In genomic region chr1:17089496-17089895, GRCh38 we compare ENCODE assay signal across 26 cellular contexts. TPM values are rescaled to one million over a fixed set of nuclear protein-coding genes. Genes with fewer than 3 reads are reported as not detected.
DNase-seq lines count a peak whose midpoint lies in the region; ATAC-seq and TF ChIP-seq lines count a peak whose summit lies in the region.
"Had no signal": no experiment of that assay in that cellular context is flagged by ENCODE, and none has a peak within 500 bp of the region (broad histone marks: within the 10 kb centered on the region; RNA-seq: fewer than 3 reads in every experiment).

No MANE protein-coding gene starts in this region.

- H3K4me3 ChIP-seq in mammary epithelial cell (replicated peaks in 1 of 3; ENCODE audit: insufficient read depth in 1 of 3, low read depth in 2 of 3, low read length in 3 of 3) (no peak overlapping the region), GM23338 (no peak overlapping the region), uterus (no peak overlapping the region)
- H3K4me3 ChIP-seq: A549, BLaER1, esophagus muscularis mucosa, Peyer's patch, tibial artery had no signal

- dilution Hi-C loops in mammary epithelial cell (cut with HindIII; ENCODE audit: low sequenced_read_pairs) = loop anchor here (10.0 kb wide), 2 partner anchors 45 to 75 kb away; partner anchors contain the start of gene ATP13A2

- H3K4me2 ChIP-seq in mammary epithelial cell (ENCODE audit: insufficient read depth, low read depth, low read length) = no peak overlapping the region
- H3K4me2 ChIP-seq in GM23338 = no peak overlapping the region
- H3K4me2 ChIP-seq: A549, BLaER1 had no signal

- H3K36me3 ChIP-seq in mammary epithelial cell (ENCODE audit: insufficient read depth, low read length) (no peaks in the 10 kb centered on the region), GM23338 (ENCODE audit: insufficient read depth) (no peaks in the 10 kb centered on the region; the same call in 1 of the 2 replicates), uterus (no peaks in the 10 kb centered on the region)
- H3K36me3 ChIP-seq: BLaER1, esophagus muscularis mucosa, Peyer's patch, tibial artery had no signal

- peaks cover 6% of the 10 kb centered on the region for H3K4me1 ChIP-seq in mammary epithelial cell (ENCODE audit: insufficient read depth, low read length)
- no peaks in the 10 kb centered on the region for H3K4me1 ChIP-seq in GM23338 (ENCODE audit: insufficient read depth)
- H3K4me1 ChIP-seq in uterus = no peaks in the 10 kb centered on the region
- H3K4me1 ChIP-seq: A549, Peyer's patch had no signal

- CTCF ChIA-PET in mammary epithelial cell (lab: Charles Lee; ENCODE audit: low non-redundant PET) = no interaction called here

- ATAC-seq in GM23338 = no peak
- ATAC-seq: A549; activated naive CD4-positive, alpha-beta T cell treated with anti-CD3 and anti-CD28 coated beads, Interleukin-2, amount 50 U/mL, for 72 hours; left cardiac atrium; naive thymus-derived CD8-positive, alpha-beta T cell; stimulated activated naive B cell treated with anti-CD40 and anti-IgM and Interleukin-4, amounts not matched to agents 10 μg/mL and 1 μg/mL and 100 μg/mL, for 72 hours had no signal

- intact Hi-C loops in mammary epithelial cell (cut with micrococcal nuclease) (no loop called here), uterus (cut with DNase I; ENCODE audit: low total_unique reads) (no loop called here)

- no peaks in the 10 kb centered on the region for H3K79me2 ChIP-seq in mammary epithelial cell (ENCODE audit: insufficient read depth, low read length)
- no peaks in the 10 kb centered on the region for H3K79me2 ChIP-seq in GM23338 (replicated peaks; ENCODE audit: insufficient read depth)

- no peak overlapping the region for H3K27ac Mint-ChIP-seq in GM23338
- H3K27ac Mint-ChIP-seq: activated naive CD4-positive, alpha-beta T cell treated with anti-CD3 and anti-CD28 coated beads, Interleukin-2, amount 50 U/mL, for 72 hours; naive thymus-derived CD8-positive, alpha-beta T cell; progenitor cell of endocrine pancreas; stimulated activated naive B cell treated with anti-CD40 and anti-IgM and Interleukin-4, amounts not matched to agents 10 μg/mL and 1 μg/mL and 100 μg/mL, for 72 hours had no signal

- H3F3A ChIP-seq in GM23338 (replicated peaks; ENCODE audit: low read depth) = no peaks in the 10 kb centered on the region

- no peak for TF ChIP-seq POLR2A in uterus (IDR thresholded peaks at IDR 0.05)

- H4K20me1 ChIP-seq in mammary epithelial cell (ENCODE audit: insufficient read depth, low read length) = no peaks in the 10 kb centered on the region
- no peaks in the 10 kb centered on the region for H4K20me1 ChIP-seq in GM23338 (replicated peaks; ENCODE audit: insufficient read depth)
- H4K20me1 ChIP-seq: BLaER1 had no signal

- H3K9ac ChIP-seq in mammary epithelial cell (ENCODE audit: insufficient read depth, low read length) = no peak overlapping the region
- H3K9ac ChIP-seq: BLaER1 had no signal

- peak overlapping the region; percentile 62 for H2AFZ ChIP-seq in mammary epithelial cell (ENCODE audit: low read depth, low read length)
- H2AFZ ChIP-seq in GM23338 = no peak overlapping the region

- H3K4me3 Mint-ChIP-seq in GM23338 = no peak overlapping the region
- H3K4me3 Mint-ChIP-seq: naive thymus-derived CD8-positive, alpha-beta T cell; stimulated activated naive B cell treated with anti-CD40 and anti-IgM and Interleukin-4, amounts not matched to agents 10 μg/mL and 1 μg/mL and 100 μg/mL, for 72 hours had no signal

- no peaks in the 10 kb centered on the region for H3K36me3 Mint-ChIP-seq in GM23338 (ENCODE audit: low read depth)
- H3K36me3 Mint-ChIP-seq: activated naive CD4-positive, alpha-beta T cell treated with anti-CD3 and anti-CD28 coated beads, Interleukin-2, amount 50 U/mL, for 72 hours; naive thymus-derived CD8-positive, alpha-beta T cell had no signal

- in situ Hi-C loops in mammary epithelial cell (cut with MboI; ENCODE audit: low sequenced_read_pairs in 2 of 2) = no loop called here

- no peaks in the 10 kb centered on the region for H3K9me2 ChIP-seq in GM23338 (ENCODE audit: insufficient read depth)

- no peaks in the 10 kb centered on the region for H3K9me3 Mint-ChIP-seq in GM23338
- H3K9me3 Mint-ChIP-seq: activated naive CD4-positive, alpha-beta T cell treated with anti-CD3 and anti-CD28 coated beads, Interleukin-2, amount 50 U/mL, for 72 hours had no signal

- TF ChIP-seq CTCF in mammary epithelial cell (conservative IDR thresholded peaks at IDR 0.05 in 1 of 2, IDR thresholded peaks at IDR 0.05 in 1 of 2; ENCODE audit: extremely low read depth in 1 of 2, insufficient read depth in 1 of 2, low read depth in 1 of 2, low read length in 2 of 2) = no peak
- TF ChIP-seq CTCF in GM23338 (conservative IDR thresholded peaks at IDR 0.05; ENCODE audit: low read depth in 2 of 2) = no peak
- TF ChIP-seq CTCF in uterus (IDR thresholded peaks at IDR 0.05) = no peak

- H3K27me3 ChIP-seq in mammary epithelial cell (ENCODE audit: insufficient read depth, low read length) = no peaks in the 10 kb centered on the region
- H3K27me3 ChIP-seq in layer of hippocampus (ENCODE audit: control insufficient read depth, insufficient read depth, low read length) = no peaks in the 10 kb centered on the region
- no peaks in the 10 kb centered on the region for H3K27me3 ChIP-seq in GM23338 (ENCODE audit: insufficient read depth)
- H3K27me3 ChIP-seq in uterus = no peaks in the 10 kb centered on the region
- H3K27me3 ChIP-seq: BLaER1, esophagus muscularis mucosa, Peyer's patch, tibial artery had no signal

- 20% methylated on average over 11 of the region's 14 CpGs for WGBS in mammary epithelial cell (ENCODE audit: low coverage, missing lambda C conversion rate)

- no peaks in the 10 kb centered on the region; the same call in 2 of the 3 replicates for H3K4me1 Mint-ChIP-seq in GM23338
- H3K4me1 Mint-ChIP-seq: naive thymus-derived CD8-positive, alpha-beta T cell; stimulated activated naive B cell treated with anti-CD40 and anti-IgM and Interleukin-4, amounts not matched to agents 10 μg/mL and 1 μg/mL and 100 μg/mL, for 72 hours had no signal

- peaks cover 4% of the 10 kb centered on the region for H3K27me3 Mint-ChIP-seq in GM23338 (ENCODE audit: insufficient read depth, low read depth, poor library complexity)
- H3K27me3 Mint-ChIP-seq: stimulated activated naive B cell treated with anti-CD40 and anti-IgM and Interleukin-4, amounts not matched to agents 10 μg/mL and 1 μg/mL and 100 μg/mL, for 72 hours had no signal

- no peaks in the 10 kb centered on the region for H3K9me3 ChIP-seq in mammary epithelial cell (replicated peaks; ENCODE audit: insufficient read depth, low read length)
- H3K9me3 ChIP-seq in uterus = no peaks in the 10 kb centered on the region
- H3K9me3 ChIP-seq: A549, esophagus muscularis mucosa, Peyer's patch, tibial artery had no signal

- DNase-seq in C1 segment of cervical spinal cord (lab: John Stamatoyannopoulos, UW) (peak in 12 of 14 donors; percentile 40 to 94 (median 84)), mammary epithelial cell (no peak), putamen (ENCODE audit: low spot score) (peak; percentile 95), DMS 273 (lab: John Stamatoyannopoulos, UW; ENCODE audit: unreplicated experiment) (no peak), GM23338 (ENCODE audit: low spot score) (no peak), uterus (no peak)
- no peak for DNase-seq in stimulated activated CD4-positive, alpha-beta T cell treated with anti-CD3 and anti-CD28 coated beads, Interleukin-15, amount 100 ng/mL, for 24 hours
- DNase-seq: activated CD4-positive, alpha-beta T cell treated with anti-CD3 and anti-CD28 coated beads for 48 hours; effector memory CD4-positive, alpha-beta T cell; EL; H7; IMR-90; left cardiac atrium; naive thymus-derived CD8-positive, alpha-beta T cell; NCI-H1417; NCI-H446 treated with DMSO at 0.1 percent for 48 hours; Peyer's patch; small intestine; stimulated activated naive B cell treated with anti-CD40 and anti-IgM and Interleukin-4, amounts not matched to agents 10 μg/mL and 1 μg/mL and 100 μg/mL, for 72 hours; tibial artery had no signal

- H3K27ac ChIP-seq in mammary epithelial cell (ENCODE audit: insufficient read depth, low read depth, low read length) (no peak overlapping the region), layer of hippocampus (ENCODE audit: low read depth, low read length) (peak overlapping the region; percentile 97), GM23338 (ENCODE audit: low read depth) (no peak overlapping the region), uterus (no peak overlapping the region)
- H3K27ac ChIP-seq: A549, BLaER1, esophagus muscularis mucosa, Peyer's patch, tibial artery had no signal

- BruUV-seq in mammary epithelial cell (replicated peaks; lab: Mats Ljungman, UMichigan) = no TSS peak

TF ChIP-seq in GM23338, 12 proteins besides CTCF, POLR2A, EP300 and RAD21 (continues in another document):
- no peak for TF ChIP-seq ZNF331 (CRISPR knock-in tag; IDR thresholded peaks at IDR 0.05; ENCODE audit: low read depth)
- no peak for TF ChIP-seq CREB1 (CRISPR knock-in tag; IDR thresholded peaks at IDR 0.05; ENCODE audit: low read depth)
- no peak for TF ChIP-seq ZNF114 (CRISPR knock-in tag; IDR thresholded peaks at IDR 0.05)
- TF ChIP-seq EZH2phosphoT487 (IDR thresholded peaks at IDR 0.05; ENCODE audit: unreplicated experiment) = no peak

RNA-seq across cellular contexts. Expression of gene PADI2, which starts 29.8 kb away (rescaled TPM):
- total RNA-seq in mammary epithelial cell (1 to 10 TPM; 1.3 to 2.2 TPM), uterus (1 to 10 TPM in 1 of 4 donors, under 1 TPM in 3; 0.29 to 2.8 (median 0.67) TPM)
- polyA plus RNA-seq in mammary epithelial cell (0.97 TPM), GM23338 (2016; fragmentation: Nextera tagmentation; extraction: Ambion mirVana) (1.7 TPM in 2 replicates)
- 4.7 TPM for polyA minus RNA-seq in mammary epithelial cell
- total RNA-seq in GM23338 (2014; rRNA removed; shearing (Covaris generic)) = 3.7 and 4.3 TPM in 2 replicates
- total RNA-seq: IMR-90; naive thymus-derived CD8-positive, alpha-beta T cell had no signal
- polyA plus RNA-seq: IMR-90 had no signal

RNA-seq across cellular contexts. Expression of gene SDHB, which starts 35.7 kb away (rescaled TPM):
- 100 to 1,000 TPM in 1 of 2 donors, 10 to 100 TPM in 1; 73.5 to 106 TPM for total RNA-seq in mammary epithelial cell
- 154 TPM for polyA plus RNA-seq in mammary epithelial cell
- 337 TPM for polyA minus RNA-seq in mammary epithelial cell
- 72.8 and 105 TPM in 2 replicates for total RNA-seq in GM23338 (2014; rRNA removed; shearing (Covaris generic))
- polyA plus RNA-seq in GM23338 (2016; fragmentation: Nextera tagmentation; extraction: Ambion mirVana) = 112 and 121 TPM in 2 replicates
- total RNA-seq in uterus = 100 to 1,000 TPM in 1 of 4 donors, 10 to 100 TPM in 3; 53.0 to 152 (median 74.7) TPM

Comparison
In these comparisons a context has a peak if more than half of its experiments do, and no peak if none do; other contexts are left out.
1. DNase-seq: peak in C1 segment of cervical spinal cord (12 of 14) and putamen (single experiment); none in mammary epithelial cell (single experiment), DMS 273 (single experiment), GM23338 (single experiment), uterus (0 of 2) and stimulated activated CD4-positive, alpha-beta T cell treated with anti-CD3 and anti-CD28 coated beads, Interleukin-15, amount 100 ng/mL, for 24 hours (single experiment).